In genomic region chr18:24228661-24229053, GRCh38 we compare ENCODE assay signal across 1 cellular context.
TF ChIP-seq lines count a peak whose summit lies in the region.

No MANE protein-coding gene starts in this region.

TF ChIP-seq in A549, 52 proteins besides CTCF, POLR2A, EP300 and RAD21 (continued from another document):
- TF ChIP-seq ELK1 (IDR thresholded peaks at IDR 0.05; ENCODE audit: low read depth, low read length) (no peak), NPAS2 (CRISPR knock-in tag; IDR thresholded peaks at IDR 0.05; ENCODE audit: borderline replicate concordance) (no peak), USF2 (IDR thresholded peaks at IDR 0.05) (no peak), HEYL (CRISPR knock-in tag; IDR thresholded peaks at IDR 0.05) (no peak)
